ENCODE assay signal across 22 cellular contexts in the genomic region with DNA sequence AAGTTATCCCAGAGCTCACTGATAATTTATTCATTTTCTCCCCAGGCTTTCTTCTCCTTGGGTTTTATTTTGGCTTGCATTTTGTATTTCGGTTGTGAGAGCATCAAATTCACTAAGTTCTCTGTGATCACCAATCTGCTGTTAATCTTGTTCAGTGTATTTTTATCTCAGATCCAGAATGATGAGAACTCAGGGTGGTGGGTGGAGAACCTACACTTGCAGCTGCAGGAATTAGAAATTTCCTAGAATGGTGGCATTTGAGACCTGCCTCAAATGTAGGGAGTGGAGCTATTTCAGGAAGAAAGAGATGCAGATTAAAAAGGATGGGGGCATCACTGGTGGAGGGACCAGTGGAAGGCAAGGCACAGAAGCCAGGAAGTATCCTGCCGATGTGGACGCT.
"Had no signal": no experiment of that assay in that cellular context is flagged by ENCODE, and none has a peak within 500 bp of the region (broad histone marks: within the 10 kb centered on the region; RNA-seq: fewer than 3 reads in every experiment).

No MANE protein-coding gene starts in this region.

- H3K27ac ChIP-seq: colonic mucosa, coronary artery, dorsolateral prefrontal cortex, epithelial cell of prostate, esophagus muscularis mucosa, esophagus squamous epithelium, foreskin keratinocyte, gastrocnemius medialis, gastroesophageal sphincter, heart left ventricle had no signal

- H3K4me3 Mint-ChIP-seq: dendritic cell treated with granulocyte-macrophage colony-stimulating factor and Interleukin-4, amounts not matched to agents 40 ng/mL and 50 ng/mL, for 4 days; effector memory CD8-positive, alpha-beta T cell; endodermal cell had no signal

- H3K4me1 Mint-ChIP-seq: endodermal cell had no signal

- H3K27me3 Mint-ChIP-seq: dendritic cell treated with granulocyte-macrophage colony-stimulating factor and Interleukin-4, amounts not matched to agents 40 ng/mL and 50 ng/mL, for 4 days had no signal

- H3K9me3 Mint-ChIP-seq: dendritic cell treated with granulocyte-macrophage colony-stimulating factor and Interleukin-4, amounts not matched to agents 40 ng/mL and 50 ng/mL, for 4 days; effector memory CD8-positive, alpha-beta T cell had no signal

- H3K27me3 ChIP-seq: colonic mucosa, dorsolateral prefrontal cortex, esophagus muscularis mucosa, esophagus squamous epithelium, gastrocnemius medialis, gastroesophageal sphincter had no signal

- DNase-seq: colonic mucosa; cortex of kidney; dermis blood vessel endothelial cell; dorsolateral prefrontal cortex; effector CD4-positive, alpha-beta T cell; effector CD8-positive, alpha-beta T cell; effector memory CD4-positive, alpha-beta T cell; effector memory CD8-positive, alpha-beta T cell; endodermal cell; erythroblast; esophagus squamous epithelium; foreskin fibroblast; foreskin keratinocyte; foreskin melanocyte; gastrocnemius medialis; glutamatergic neuron; heart left ventricle had no signal

- H3K27ac Mint-ChIP-seq: dendritic cell treated with granulocyte-macrophage colony-stimulating factor and Interleukin-4, amounts not matched to agents 40 ng/mL and 50 ng/mL, for 4 days; effector memory CD8-positive, alpha-beta T cell; endodermal cell had no signal

- H3K9me3 ChIP-seq: colonic mucosa, esophagus muscularis mucosa, esophagus squamous epithelium had no signal

- H3K36me3 ChIP-seq: colonic mucosa, esophagus muscularis mucosa, esophagus squamous epithelium, gastrocnemius medialis, gastroesophageal sphincter, heart left ventricle had no signal

- H3K4me3 ChIP-seq: colonic mucosa, coronary artery, dorsolateral prefrontal cortex, esophagus muscularis mucosa, esophagus squamous epithelium, gastrocnemius medialis, gastroesophageal sphincter, heart left ventricle had no signal

- H3K4me1 ChIP-seq: colonic mucosa, esophagus muscularis mucosa, esophagus squamous epithelium, foreskin keratinocyte, gastrocnemius medialis, gastroesophageal sphincter, heart left ventricle had no signal
